In the genomic region with DNA sequence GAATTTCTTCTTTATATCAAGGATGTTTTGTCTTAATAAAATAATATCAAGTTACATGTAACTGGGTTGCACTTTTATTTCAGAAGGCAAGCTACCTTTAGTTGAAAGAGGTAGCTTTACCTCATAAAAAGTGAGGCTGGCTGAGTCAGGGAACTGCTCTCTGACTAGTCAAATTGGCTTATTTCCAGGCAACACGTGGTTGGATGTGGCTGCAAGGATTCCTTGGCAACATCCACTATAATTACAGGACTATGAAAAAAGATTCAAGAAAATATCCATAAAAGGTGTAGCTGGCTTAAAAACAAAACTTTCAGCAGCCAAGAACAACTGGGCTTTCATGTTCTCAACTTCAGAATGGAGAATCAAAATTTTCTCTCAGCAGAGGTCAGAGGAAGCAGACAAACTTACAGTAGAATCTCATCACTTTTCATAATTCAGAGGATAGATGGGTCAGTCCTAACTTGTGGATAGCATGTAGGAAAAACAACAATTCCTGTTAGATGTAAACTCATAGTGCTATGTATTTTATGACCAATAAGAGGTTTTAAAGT, we compare ENCODE assay signal across 11 cellular contexts.
DNase-seq lines count a peak whose midpoint lies in the region; ATAC-seq, FAIRE-seq and TF ChIP-seq lines count a peak whose summit lies in the region.
"Had no signal": no experiment of that assay in that cellular context is flagged by ENCODE, and none has a peak within 500 bp of the region (broad histone marks: within the 10 kb centered on the region; RNA-seq: fewer than 3 reads in every experiment).

No MANE protein-coding gene starts in this region.

- H3K4me3 ChIP-seq in fibroblast of the aortic adventitia (ENCODE audit: low read depth, low read length) (no peak overlapping the region), thoracic aorta (no peak overlapping the region), lower lobe of right lung (no peak overlapping the region)
- H3K4me3 ChIP-seq: esophagus squamous epithelium, sigmoid colon had no signal

- DNase-seq in NCI-H2196 (lab: John Stamatoyannopoulos, UW; ENCODE audit: unreplicated experiment) (peak; percentile 34), NCI-H2196 treated with DMSO at 0.1 percent for 48 hours (lab: John Stamatoyannopoulos, UW; ENCODE audit: unreplicated experiment) (no peak), RCC 7860 (ENCODE audit: low spot score) (peak; percentile 65), fibroblast of the aortic adventitia (ENCODE audit: low read depth) (peak; percentile 95), thoracic aorta (ENCODE audit: low spot score) (peak; percentile 51), mesenteric fat pad (ENCODE audit: low spot score) (no peak), lower lobe of right lung (no peak)
- DNase-seq in activated T-cell treated with anti-CD3 and anti-CD28 coated beads, Interleukin-2, amount 50 U/mL, for 4 hours: no peak
- DNase-seq: esophagus squamous epithelium, sigmoid colon had no signal

- peak; percentile 62 for ATAC-seq in thoracic aorta (ENCODE audit: insufficient number of reproducible peaks, low FRiP score, low read depth)
- no peak for ATAC-seq in activated T-cell treated with anti-CD3 and anti-CD28 coated beads, Interleukin-2, amount 50 U/mL, for 4 hours
- ATAC-seq in lower lobe of right lung: no peak

- no peaks in the 10 kb centered on the region for H3K27me3 Mint-ChIP-seq in activated T-cell treated with anti-CD3 and anti-CD28 coated beads, Interleukin-2, amount 50 U/mL, for 4 hours (ENCODE audit: low read depth)
- H3K27me3 Mint-ChIP-seq: type B pancreatic cell had no signal

- no peaks in the 10 kb centered on the region for H3K9me3 Mint-ChIP-seq in activated T-cell treated with anti-CD3 and anti-CD28 coated beads, Interleukin-2, amount 50 U/mL, for 4 hours
- H3K9me3 Mint-ChIP-seq: type B pancreatic cell had no signal

- no peak overlapping the region for H3K4me3 Mint-ChIP-seq in activated T-cell treated with anti-CD3 and anti-CD28 coated beads, Interleukin-2, amount 50 U/mL, for 4 hours
- H3K4me3 Mint-ChIP-seq: type B pancreatic cell had no signal

- H3K27ac ChIP-seq in thoracic aorta (peak overlapping the region; percentile 18 to 51), lower lobe of right lung (no peak overlapping the region)
- H3K27ac ChIP-seq: esophagus squamous epithelium had no signal

- TF ChIP-seq CTCF in fibroblast of the aortic adventitia (IDR thresholded peaks at IDR 0.05; ENCODE audit: insufficient read depth, low read length): no peak
- no peak for TF ChIP-seq CTCF in thoracic aorta (IDR thresholded peaks at IDR 0.05)
- no peak for TF ChIP-seq CTCF in lower lobe of right lung (IDR thresholded peaks at IDR 0.05)

- intact Hi-C loops in lower lobe of right lung (cut with DNase I): no loop called here

- H3K9me3 ChIP-seq in thoracic aorta: no peaks in the 10 kb centered on the region
- no peaks in the 10 kb centered on the region for H3K9me3 ChIP-seq in lower lobe of right lung
- H3K9me3 ChIP-seq: esophagus squamous epithelium, sigmoid colon had no signal

- no peaks in the 10 kb centered on the region for H3K36me3 Mint-ChIP-seq in activated T-cell treated with anti-CD3 and anti-CD28 coated beads, Interleukin-2, amount 50 U/mL, for 4 hours (ENCODE audit: insufficient read depth)
- H3K36me3 Mint-ChIP-seq: type B pancreatic cell had no signal

- no peaks in the 10 kb centered on the region for H3K36me3 ChIP-seq in thoracic aorta
- H3K36me3 ChIP-seq in lower lobe of right lung: no peaks in the 10 kb centered on the region
- H3K36me3 ChIP-seq: esophagus squamous epithelium, sigmoid colon had no signal

- FAIRE-seq in RCC 7860 (lab: Jason Lieb, UNC): peak; percentile 86

- H3K4me1 ChIP-seq in thoracic aorta (ENCODE audit: control insufficient read depth in 1 of 2, low read depth in 2 of 2) (peaks cover 10 to 30% of the 10 kb centered on the region in 2 donors), lower lobe of right lung (no peaks in the 10 kb centered on the region)

- H3K4me1 Mint-ChIP-seq in activated T-cell treated with anti-CD3 and anti-CD28 coated beads, Interleukin-2, amount 50 U/mL, for 4 hours (ENCODE audit: low read depth): no peaks in the 10 kb centered on the region

- H3K27me3 ChIP-seq in thoracic aorta (replicated peaks; ENCODE audit: insufficient read depth) (no peaks in the 10 kb centered on the region), lower lobe of right lung (ENCODE audit: low read depth) (no peaks in the 10 kb centered on the region)
- H3K27me3 ChIP-seq: esophagus squamous epithelium, sigmoid colon had no signal

Comparison
In these comparisons a context has a peak if more than half of its experiments do, and no peak if none do; other contexts are left out.
1. DNase-seq: peak in NCI-H2196 (single experiment), RCC 7860 (single experiment), fibroblast of the aortic adventitia (single experiment) and thoracic aorta (single experiment); none in NCI-H2196 treated with DMSO at 0.1 percent for 48 hours (single experiment), activated T-cell treated with anti-CD3 and anti-CD28 coated beads, Interleukin-2, amount 50 U/mL, for 4 hours (single experiment), mesenteric fat pad (single experiment) and lower lobe of right lung (single experiment).